16 cellular contexts compared by ENCODE assay signal in the genomic region with DNA sequence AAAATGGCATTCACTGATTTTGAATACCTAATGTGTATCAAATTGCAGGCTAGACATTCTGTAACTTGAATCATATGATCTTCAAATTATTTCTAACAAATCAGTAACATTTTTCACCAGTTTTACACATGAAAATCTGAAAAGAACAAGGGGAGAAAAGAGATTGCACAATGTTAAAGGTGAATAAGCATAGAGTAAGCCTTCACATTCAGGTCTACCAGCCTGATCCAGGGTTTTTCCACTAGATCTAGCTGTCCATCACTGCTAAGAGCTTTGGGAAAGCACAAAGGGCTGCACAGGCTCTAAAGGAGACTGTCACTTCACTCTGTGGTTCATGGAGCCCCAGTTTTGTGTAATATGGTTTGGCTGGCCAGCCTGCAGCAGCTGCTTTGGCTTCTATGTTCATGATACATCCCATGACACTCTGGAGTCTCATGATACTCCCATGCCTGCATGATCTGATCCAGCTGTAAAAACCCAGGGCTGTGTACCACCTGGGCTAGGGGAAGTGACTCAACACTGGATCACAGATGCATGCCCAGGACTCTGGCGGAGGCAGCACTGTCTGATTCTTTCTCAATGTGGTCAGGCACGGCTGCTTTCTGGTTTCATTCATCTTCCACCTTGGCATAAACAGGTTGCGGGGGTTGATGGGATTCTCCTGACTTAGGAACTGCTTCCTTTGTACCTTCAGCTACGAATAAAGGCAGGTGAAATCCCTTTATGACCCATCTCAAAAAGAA.
DNase-seq lines count a peak whose midpoint lies in the region; ATAC-seq and TF ChIP-seq lines count a peak whose summit lies in the region.
"Had no signal": no experiment of that assay in that cellular context is flagged by ENCODE, and none has a peak within 500 bp of the region (broad histone marks: within the 10 kb centered on the region; RNA-seq: fewer than 3 reads in every experiment).

No MANE protein-coding gene starts in this region.

- peaks cover 31% of the 10 kb centered on the region for H3K4me1 Mint-ChIP-seq in MCF 10A (ENCODE audit: insufficient read depth, unreplicated experiment)
- H3K4me1 Mint-ChIP-seq: CD4-positive, CD25-positive, alpha-beta regulatory T cell had no signal

- TF ChIP-seq POLR2A in IMR-90 (IDR thresholded peaks at IDR 0.05; ENCODE audit: low read depth, low read length) = no peak

- no peak overlapping the region for H3K14ac ChIP-seq in IMR-90 (replicated peaks; ENCODE audit: low read depth, low read length)

- 0 out of 2 replicates have a peak, but pooled peaks cover 2% of the 10 kb centered on the region for H3K4me1 ChIP-seq in IMR-90 (ENCODE audit: control insufficient read depth, insufficient read depth, low read length)
- H3K4me1 ChIP-seq: uterus had no signal

- H3K27me3 Mint-ChIP-seq in MCF 10A (ENCODE audit: insufficient read depth, unreplicated experiment) = no peaks in the 10 kb centered on the region
- H3K27me3 Mint-ChIP-seq: activated naive CD8-positive, alpha-beta T cell; CD4-positive, CD25-positive, alpha-beta regulatory T cell; natural killer cell treated with Interleukin-12 subunit alpha and Interleukin-12 subunit beta and Interleukin-15 and Interleukin-18, amount 100 ng/mL, for 72 hours had no signal

- H3K36me3 ChIP-seq in IMR-90 (ENCODE audit: control insufficient read depth, insufficient read depth, low read length) = no peaks in the 10 kb centered on the region
- no peaks in the 10 kb centered on the region for H3K36me3 ChIP-seq in kidney epithelial cell (ENCODE audit: control insufficient read depth, insufficient read depth, low read length)
- H3K36me3 ChIP-seq: uterus had no signal

- H4K8ac ChIP-seq in IMR-90 (ENCODE audit: low read depth in 2 of 2, low read length in 2 of 2) = no peak overlapping the region

- no peaks in the 10 kb centered on the region for H3K27me3 ChIP-seq in IMR-90 (ENCODE audit: control insufficient read depth, insufficient read depth, low read length)
- H3K27me3 ChIP-seq in kidney epithelial cell (ENCODE audit: control insufficient read depth, insufficient read depth, low read length) = no peaks in the 10 kb centered on the region
- H3K27me3 ChIP-seq: uterus had no signal

- no peak overlapping the region; the same call in 1 of the 2 replicates for H2BK20ac ChIP-seq in IMR-90 (ENCODE audit: low read depth, low read length)

- 0 out of 2 replicates have a peak overlapping the region, but pooled peaks have one; percentile 28 for H3K4me2 ChIP-seq in IMR-90 (ENCODE audit: low read depth, low read length)

- H2BK120ac ChIP-seq in IMR-90 (ENCODE audit: low read depth, low read length) = peak overlapping the region; percentile 43; the same call in 1 of the 2 replicates

- no peak for TF ChIP-seq CTCF in AG10803 (conservative IDR thresholded peaks at IDR 0.05; ENCODE audit: low read length)
- no peak for TF ChIP-seq CTCF in IMR-90 (conservative IDR thresholded peaks at IDR 0.05; ENCODE audit: low read depth, low read length)
- no peak for TF ChIP-seq CTCF in MCF 10A (IDR thresholded peaks at IDR 0.05; ENCODE audit: unreplicated experiment)
- no peak for TF ChIP-seq CTCF in kidney epithelial cell (IDR thresholded peaks at IDR 0.05; ENCODE audit: insufficient read depth, low read length, poor library complexity, severe bottlenecking)

- intact Hi-C loops in IMR-90 (cut with micrococcal nuclease) = no loop called here
- intact Hi-C loops in MCF 10A (cut with micrococcal nuclease) = no loop called here

- H3K79me1 ChIP-seq in IMR-90 (ENCODE audit: low read depth in 1 of 2, low read length in 2 of 2) = no peaks in the 10 kb centered on the region

- H2AK9ac ChIP-seq in IMR-90 (replicated peaks; ENCODE audit: low read depth, low read length, poor library complexity) = no peak overlapping the region

- H3K36me3 Mint-ChIP-seq in MCF 10A (ENCODE audit: insufficient read depth, unreplicated experiment) = no peaks in the 10 kb centered on the region
- H3K36me3 Mint-ChIP-seq: activated naive CD8-positive, alpha-beta T cell; CD4-positive, CD25-positive, alpha-beta regulatory T cell; natural killer cell treated with Interleukin-12 subunit alpha and Interleukin-12 subunit beta and Interleukin-15 and Interleukin-18, amount 100 ng/mL, for 72 hours had no signal

- CTCF ChIA-PET in IMR-90 (lab: Yijun Ruan, JAX) (no interaction called here), MCF 10A (lab: Yijun Ruan, JAX) (interaction anchor here (0.5 kb wide), 1 partner anchor 879 kb away, joined by 5 read pairs; no protein-coding TSS in a partner anchor)

- no peak overlapping the region for H3K27ac Mint-ChIP-seq in MCF 10A (ENCODE audit: low read depth, unreplicated experiment)
- H3K27ac Mint-ChIP-seq: activated naive CD8-positive, alpha-beta T cell; CD4-positive, CD25-positive, alpha-beta regulatory T cell; natural killer cell treated with Interleukin-12 subunit alpha and Interleukin-12 subunit beta and Interleukin-15 and Interleukin-18, amount 100 ng/mL, for 72 hours; T-helper 1 cell treated with Interleukin-12 subunit alpha and Interleukin-12 subunit beta and Interleukin-4 antibody, amounts not matched to agents 30 μg/mL and 1 μg/mL, for 36 hours had no signal

- H3K4me3 Mint-ChIP-seq in MCF 10A (ENCODE audit: unreplicated experiment) = no peak overlapping the region
- H3K4me3 Mint-ChIP-seq: activated naive CD8-positive, alpha-beta T cell; CD4-positive, CD25-positive, alpha-beta regulatory T cell; natural killer cell treated with Interleukin-12 subunit alpha and Interleukin-12 subunit beta and Interleukin-15 and Interleukin-18, amount 100 ng/mL, for 72 hours; T-helper 1 cell treated with Interleukin-12 subunit alpha and Interleukin-12 subunit beta and Interleukin-4 antibody, amounts not matched to agents 30 μg/mL and 1 μg/mL, for 36 hours had no signal

- no peak overlapping the region for H3K23ac ChIP-seq in IMR-90 (ENCODE audit: low read depth, low read length)

- in situ Hi-C loops in IMR-90 (cut with MboI; ENCODE audit: low sequenced_read_pairs) = no loop called here

- no peaks in the 10 kb centered on the region for H4K20me1 ChIP-seq in IMR-90 (ENCODE audit: insufficient read depth, low read length)

- H2AFZ ChIP-seq in IMR-90 (replicated peaks; ENCODE audit: low read length, poor library complexity) = peak overlapping the region; percentile 4

- H3K9me3 Mint-ChIP-seq in MCF 10A (ENCODE audit: unreplicated experiment) = no peaks in the 10 kb centered on the region

- no peak for TF ChIP-seq RAD21 in IMR-90 (IDR thresholded peaks at IDR 0.05; ENCODE audit: low read length)

- no peak overlapping the region for H3K4me3 ChIP-seq in AG10803 (ENCODE audit: low read length)
- H3K4me3 ChIP-seq in IMR-90 (ENCODE audit: insufficient read depth, low read depth, low read length) = no peak overlapping the region
- H3K4me3 ChIP-seq in kidney epithelial cell (ENCODE audit: low read depth, low read length) = no peak overlapping the region
- H3K4me3 ChIP-seq: uterus had no signal

- H3K9me1 ChIP-seq in IMR-90 (ENCODE audit: insufficient read depth, low read length) = no peaks in the 10 kb centered on the region

- BruUV-seq in IMR-90 (replicated peaks; lab: Mats Ljungman, UMichigan) = no TSS peak
- BruUV-seq in MCF 10A (replicated peaks; lab: Mats Ljungman, UMichigan) = no TSS peak

- H4K91ac ChIP-seq in IMR-90 (ENCODE audit: insufficient read depth, low read depth, low read length) = no peak overlapping the region

- dilution Hi-C loops in IMR-90 (cut with HindIII; ENCODE audit: low sequenced_read_pairs, unreplicated experiment) = no loop called here

- H3K4ac ChIP-seq in IMR-90 (ENCODE audit: low read depth, low read length) = 0 out of 2 replicates have a peak overlapping the region, but pooled peaks have one; percentile 21

- ATAC-seq in IMR-90 (ENCODE audit: low read depth) = peak; percentile 79
- no peak for ATAC-seq in GM21447 (IDR thresholded peaks at IDR 0.05; ENCODE audit: unreplicated experiment)
- ATAC-seq in GM18873 (IDR thresholded peaks at IDR 0.05; ENCODE audit: low FRiP score, unreplicated experiment) = no peak
- ATAC-seq: natural killer cell treated with Interleukin-12 subunit alpha and Interleukin-12 subunit beta and Interleukin-15 and Interleukin-18, amount 100 ng/mL, for 72 hours had no signal

- H3K27ac ChIP-seq in IMR-90 (ENCODE audit: insufficient read depth, low read length) = no peak overlapping the region
- H3K27ac ChIP-seq: uterus had no signal

- H2BK5ac ChIP-seq in IMR-90 (ENCODE audit: low read depth, low read length, poor library complexity, severe bottlenecking) = peak overlapping the region; percentile 43

- H3K56ac ChIP-seq in IMR-90 (ENCODE audit: extremely low read depth, insufficient read depth, low read length) = no peak overlapping the region

- 0 out of 2 replicates have a peak overlapping the region, but pooled peaks have one; percentile 43 for H3K18ac ChIP-seq in IMR-90 (ENCODE audit: low read depth, low read length)

- no peaks in the 10 kb centered on the region for H3K9me3 ChIP-seq in IMR-90 (ENCODE audit: control insufficient read depth, insufficient read depth, low read length)
- H3K9me3 ChIP-seq: uterus had no signal

- POLR2A ChIA-PET in IMR-90 (lab: Charles Lee; ENCODE audit: unreplicated experiment) (interaction anchor here (0.5 kb wide), 1 partner anchor 16 kb away, joined by 3 read pairs; no protein-coding TSS in a partner anchor), MCF 10A (lab: Yijun Ruan, JAX) (interaction anchor here (1.0 kb wide), 1 partner anchor 12 kb away, joined by 3 read pairs; no protein-coding TSS in a partner anchor)

- no peak overlapping the region for H2AK5ac ChIP-seq in IMR-90 (ENCODE audit: low read depth, low read length)

- no peak overlapping the region for H3K9ac ChIP-seq in IMR-90 (ENCODE audit: low read depth, low read length)

- 0% methylated on average over 1 of the region's 4 CpGs; no CpG with 5 or more reads in 1 of the 2 experiments for WGBS in IMR-90 (ENCODE audit: extremely low coverage in 2 of 2, insufficient read length in 1 of 2), 2 experiments

- DNase-seq in AG10803 (ENCODE audit: low read depth) = peak; percentile 91
- DNase-seq in IMR-90 = peak; percentile 94
- DNase-seq in MCF 10A (ENCODE audit: unreplicated experiment) = peak; percentile 91
- peak; percentile 97 for DNase-seq in kidney epithelial cell (ENCODE audit: low read depth)
- no peak for DNase-seq in putamen (ENCODE audit: low spot score)
- DNase-seq in SW 1271 (lab: John Stamatoyannopoulos, UW) = no peak
- DNase-seq: CD4-positive, CD25-positive, alpha-beta regulatory T cell; dermis blood vessel endothelial cell; NCI-H774; stimulated activated CD8-positive, alpha-beta memory T cell treated with anti-CD3 and anti-CD28 coated beads, Interleukin-4, amount 100 ng/mL, for 48 hours had no signal

- no peak overlapping the region for H2BK15ac ChIP-seq in IMR-90 (ENCODE audit: low read depth, low read length)

- H4K5ac ChIP-seq in IMR-90 (ENCODE audit: low read depth, low read length) = 0 out of 2 replicates have a peak overlapping the region, but pooled peaks have one; percentile 41

Comparison
In these comparisons a context has a peak if more than half of its experiments do, and no peak if none do; other contexts are left out.
1. DNase-seq: peak in AG10803 (single experiment), IMR-90 (single experiment), MCF 10A (single experiment) and kidney epithelial cell (single experiment); none in putamen (single experiment) and SW 1271 (0 of 2).